In genomic region chr18:44599409-44599808, GRCh38 we compare ENCODE assay signal across 12 cellular contexts.
DNase-seq lines count a peak whose midpoint lies in the region; ATAC-seq and TF ChIP-seq lines count a peak whose summit lies in the region.
"Had no signal": no experiment of that assay in that cellular context is flagged by ENCODE, and none has a peak within 500 bp of the region (broad histone marks: within the 10 kb centered on the region; RNA-seq: fewer than 3 reads in every experiment).

No MANE protein-coding gene starts in this region.

- peaks cover 0 to 20% of the 10 kb centered on the region in 2 donors for H3K4me1 ChIP-seq in right atrium auricular region
- H3K4me1 ChIP-seq in neuronal stem cell (ENCODE audit: control insufficient read depth in 2 of 2, insufficient read depth in 1 of 2, low read depth in 1 of 2, low read length in 2 of 2), result no peaks in the 10 kb centered on the region
- H3K4me1 ChIP-seq: Caco-2 had no signal

- no peak overlapping the region for H2BK12ac ChIP-seq in neuronal stem cell (ENCODE audit: low read length)

- H3K14ac ChIP-seq in neuronal stem cell (ENCODE audit: low read length), result no peak overlapping the region

- H4K91ac ChIP-seq in neuronal stem cell (ENCODE audit: low read depth, low read length, poor library complexity), result no peak overlapping the region

- no peak overlapping the region for H3K18ac ChIP-seq in neuronal stem cell (ENCODE audit: low read length)

- peak; percentile 67 for DNase-seq in M059J (ENCODE audit: low read depth)
- DNase-seq in brain microvascular endothelial cell, result peak; percentile 55
- DNase-seq in right atrium auricular region (ENCODE audit: low spot score), result peak; percentile 63
- DNase-seq in smooth muscle cell of the brain vasculature (ENCODE audit: low read depth, low spot score), result peak; percentile 46
- DNase-seq in activated CD4-positive, alpha-beta T cell treated with anti-CD3 and anti-CD28 coated beads, Interleukin-2, amount 50 U/mL, for 4 hours, result no peak
- no peak for DNase-seq in D341Med (ENCODE audit: low spot score)
- no peak for DNase-seq in neuronal stem cell (ENCODE audit: low spot score)
- DNase-seq: activated T-cell treated with anti-CD3 and anti-CD28 coated beads, Interleukin-2, amount 50 U/mL, for 24 hours; Caco-2; NCI-H1105 treated with DMSO at 0.1 percent for 48 hours; stomach had no signal

- WGBS in neuronal stem cell (ENCODE audit: extremely low coverage in 2 of 2, insufficient read length in 2 of 2, insufficient replicate concordance in 1 of 2), 2 donors, result no CpG with 5 or more reads among the region's 3 CpGs

- H2BK5ac ChIP-seq in neuronal stem cell (ENCODE audit: low read length), result no peak overlapping the region

- no peak overlapping the region for H3K9ac ChIP-seq in neuronal stem cell (ENCODE audit: low read depth, low read length, poor library complexity)

- TF ChIP-seq CTCF in brain microvascular endothelial cell (IDR thresholded peaks at IDR 0.05; ENCODE audit: low read depth, low read length, missing control alignments) (no peak), right atrium auricular region (IDR thresholded peaks at IDR 0.05) (no peak)

- no peak for ATAC-seq in HG03442 (IDR thresholded peaks at IDR 0.05; ENCODE audit: unreplicated experiment)

- no peak overlapping the region for H2BK120ac ChIP-seq in neuronal stem cell (ENCODE audit: low read depth, low read length)

- H3K23ac ChIP-seq in neuronal stem cell (ENCODE audit: low read depth, low read length, poor library complexity), result no peak overlapping the region

- H3K27me3 ChIP-seq in brain microvascular endothelial cell (replicated peaks) (no peaks in the 10 kb centered on the region), right atrium auricular region (no peaks in the 10 kb centered on the region), neuronal stem cell (ENCODE audit: control insufficient read depth in 3 of 3, insufficient read depth in 3 of 3, low read depth in 1 of 3, low read length in 3 of 3) (no peaks in the 10 kb centered on the region)
- H3K27me3 ChIP-seq: stomach had no signal

- H4K8ac ChIP-seq in neuronal stem cell (ENCODE audit: low read depth, low read length), result no peak overlapping the region

- H2AFZ ChIP-seq in neuronal stem cell (ENCODE audit: low read length), result no peak overlapping the region

- H3K4me3 ChIP-seq in brain microvascular endothelial cell (ENCODE audit: low read depth, low read length) (no peak overlapping the region), right atrium auricular region (no peak overlapping the region), neuronal stem cell (ENCODE audit: low read length in 2 of 2) (no peak overlapping the region)
- H3K4me3 ChIP-seq: stomach had no signal

- no peak overlapping the region for H3K27ac ChIP-seq in brain microvascular endothelial cell
- H3K27ac ChIP-seq in right atrium auricular region, result no peak overlapping the region
- H3K27ac ChIP-seq in neuronal stem cell (replicated peaks; ENCODE audit: low read length), result no peak overlapping the region
- H3K27ac ChIP-seq: stomach had no signal

- no peaks in the 10 kb centered on the region for H3K36me3 ChIP-seq in brain microvascular endothelial cell (replicated peaks)
- no peaks in the 10 kb centered on the region for H3K36me3 ChIP-seq in right atrium auricular region
- no peaks in the 10 kb centered on the region for H3K36me3 ChIP-seq in neuronal stem cell (replicated peaks in 1 of 2; ENCODE audit: control insufficient read depth in 2 of 2, insufficient read depth in 2 of 2, low read length in 2 of 2)
- H3K36me3 ChIP-seq: stomach had no signal

- H3K79me1 ChIP-seq in neuronal stem cell (ENCODE audit: low read depth, low read length), result no peaks in the 10 kb centered on the region

- H3K4ac ChIP-seq in neuronal stem cell (ENCODE audit: low read length), result no peak overlapping the region

- H3K9me3 ChIP-seq in right atrium auricular region (no peaks in the 10 kb centered on the region), neuronal stem cell (replicated peaks in 1 of 2; ENCODE audit: control insufficient read depth in 2 of 2, insufficient read depth in 1 of 2, low read depth in 1 of 2, low read length in 2 of 2) (no peaks in the 10 kb centered on the region)
- H3K9me3 ChIP-seq: Caco-2, stomach had no signal

- no peak overlapping the region for H2BK15ac ChIP-seq in neuronal stem cell (ENCODE audit: low read length)

- no peak overlapping the region for H2AK5ac ChIP-seq in neuronal stem cell (ENCODE audit: low read depth, low read length)

- in situ Hi-C loops in brain microvascular endothelial cell (cut with HindIII; ENCODE audit: low pct_ligation_motif_present, low sequenced_read_pairs), result no loop called here

- H3K4me2 ChIP-seq in neuronal stem cell (ENCODE audit: insufficient read depth, low read length, poor library complexity, severe bottlenecking), result no peak overlapping the region

Comparison
In these comparisons a context has a peak if more than half of its experiments do, and no peak if none do; other contexts are left out.
1. DNase-seq: peak in M059J (single experiment), brain microvascular endothelial cell (single experiment), right atrium auricular region (single experiment) and smooth muscle cell of the brain vasculature (single experiment); none in activated CD4-positive, alpha-beta T cell treated with anti-CD3 and anti-CD28 coated beads, Interleukin-2, amount 50 U/mL, for 4 hours (0 of 2), D341Med (single experiment) and neuronal stem cell (single experiment).